Comparison of ENCODE assay signal across 8 cellular contexts in the genomic region with DNA sequence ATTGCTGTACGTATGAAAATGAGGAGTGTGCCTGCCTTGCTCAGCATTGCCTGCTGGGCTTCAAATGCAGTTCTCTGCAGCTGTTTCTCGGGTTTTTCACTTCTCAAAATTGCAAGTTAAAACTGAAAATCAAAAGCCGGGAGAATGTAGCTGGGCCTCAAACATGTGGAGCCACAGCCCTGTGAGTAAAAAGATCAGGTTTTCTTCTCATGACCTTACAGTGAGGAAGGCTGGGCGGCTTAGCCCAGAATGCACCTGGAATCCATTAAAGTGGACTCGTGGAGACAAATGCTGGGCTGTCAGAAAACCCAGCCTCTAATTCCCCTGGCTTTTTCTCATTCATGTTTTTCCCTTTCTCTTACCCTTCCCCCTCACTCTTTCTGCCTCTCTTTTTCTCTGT. TPM values are rescaled to one million over a fixed set of nuclear protein-coding genes. Genes with fewer than 3 reads are reported as not detected.
A peak's percentile ranks its signal among the peaks of the same experiment; 100 is the strongest.
DNase-seq lines count a peak whose midpoint lies in the region; ATAC-seq and TF ChIP-seq lines count a peak whose summit lies in the region.

No MANE protein-coding gene starts in this region.

- H3K27ac Mint-ChIP-seq in progenitor cell of endocrine pancreas = no peak overlapping the region

- no peak for TF ChIP-seq CTCF in fibroblast of mammary gland (conservative IDR thresholded peaks at IDR 0.05; ENCODE audit: control insufficient read depth, insufficient read depth, low read depth, low read length)
- no peak for TF ChIP-seq CTCF in testis (IDR thresholded peaks at IDR 0.05)
- TF ChIP-seq CTCF in progenitor cell of endocrine pancreas (IDR thresholded peaks at IDR 0.05; ENCODE audit: unreplicated experiment) = no peak

- no peaks in the 10 kb centered on the region for H3K36me3 ChIP-seq in testis (ENCODE audit: low read depth, missing control alignments)

- DNase-seq in AG20443 (ENCODE audit: low spot score) = peak; percentile 54
- peak; percentile 91 for DNase-seq in fibroblast of mammary gland (ENCODE audit: low read depth)
- peak; percentile 24 for DNase-seq in testis
- no peak for DNase-seq in activated CD4-positive, alpha-beta T cell treated with anti-CD3 and anti-CD28 coated beads, Interleukin-2, amount 50 U/mL, for 1 hour
- no peak for DNase-seq in progenitor cell of endocrine pancreas (ENCODE audit: low spot score, unreplicated experiment)
- DNase-seq in activated T-cell treated with anti-CD3 and anti-CD28 coated beads, Interleukin-2, amount 50 U/mL, for 1 hour = no peak

- intact Hi-C loops in testis (cut with DNase I; ENCODE audit: low total_unique reads) = no loop called here

- H3K9me3 ChIP-seq in testis = no peaks in the 10 kb centered on the region

- H3K27me3 ChIP-seq in testis = no peaks in the 10 kb centered on the region

- peak; percentile 74 for ATAC-seq in GM21360 (IDR thresholded peaks at IDR 0.05; ENCODE audit: unreplicated experiment)
- peak; percentile 51 for ATAC-seq in HG03457 (IDR thresholded peaks at IDR 0.05; ENCODE audit: unreplicated experiment)

- H3K27ac ChIP-seq in testis = peak overlapping the region in 1 of 2 donors; percentile 43

- no peak overlapping the region for H3K4me3 ChIP-seq in fibroblast of mammary gland (ENCODE audit: control insufficient read depth, low read depth, low read length)
- H3K4me3 ChIP-seq in testis = no peak overlapping the region

- H3K27me3 Mint-ChIP-seq in progenitor cell of endocrine pancreas = no peaks in the 10 kb centered on the region

- no peaks in the 10 kb centered on the region for H3K4me1 Mint-ChIP-seq in progenitor cell of endocrine pancreas (ENCODE audit: low read depth)

- H3K4me3 Mint-ChIP-seq in progenitor cell of endocrine pancreas (ENCODE audit: low read depth) = no peak overlapping the region

- peaks cover 6% of the 10 kb centered on the region for H3K4me1 ChIP-seq in testis

- H3K9me3 Mint-ChIP-seq in progenitor cell of endocrine pancreas (ENCODE audit: low read depth) = no peaks in the 10 kb centered on the region

- WGBS in testis, 2 donors = 32 to 60% methylated on average over 5 of the region's 5 CpGs

- TF ChIP-seq POLR2A in testis (IDR thresholded peaks at IDR 0.05) = no peak

- no peaks in the 10 kb centered on the region for H3K36me3 Mint-ChIP-seq in progenitor cell of endocrine pancreas (ENCODE audit: insufficient read depth)

RNA-seq across cellular contexts. Expression of gene DSE, which starts 34.4 kb away (rescaled TPM):
- total RNA-seq in testis = 10 to 100 TPM; 35.1 to 49.3 TPM
- polyA plus RNA-seq in testis (ENCODE audit: insufficient read depth, low read depth, low replicate concordance) = 31.5 TPM
- total RNA-seq in progenitor cell of endocrine pancreas = 20.4 and 21.4 TPM in 2 replicates

RNA-seq across cellular contexts. Expression of gene CALHM6, which starts 56.0 kb away (rescaled TPM):
- total RNA-seq in testis = 10 to 100 TPM in 1 of 2 donors, 1 to 10 TPM in 1; 9.7 to 10.4 TPM
- 15.7 TPM for polyA plus RNA-seq in testis (ENCODE audit: insufficient read depth, low read depth, low replicate concordance)
- total RNA-seq in progenitor cell of endocrine pancreas = 0.75 and 1.2 TPM in 2 replicates

Comparison
In these comparisons a context has a peak if more than half of its experiments do, and no peak if none do; other contexts are left out.
1. DNase-seq: peak in AG20443 (single experiment), fibroblast of mammary gland (single experiment) and testis (single experiment); none in activated CD4-positive, alpha-beta T cell treated with anti-CD3 and anti-CD28 coated beads, Interleukin-2, amount 50 U/mL, for 1 hour (single experiment), progenitor cell of endocrine pancreas (single experiment) and activated T-cell treated with anti-CD3 and anti-CD28 coated beads, Interleukin-2, amount 50 U/mL, for 1 hour (single experiment).